ENCODE assay signal across 30 cellular contexts in the genomic region with DNA sequence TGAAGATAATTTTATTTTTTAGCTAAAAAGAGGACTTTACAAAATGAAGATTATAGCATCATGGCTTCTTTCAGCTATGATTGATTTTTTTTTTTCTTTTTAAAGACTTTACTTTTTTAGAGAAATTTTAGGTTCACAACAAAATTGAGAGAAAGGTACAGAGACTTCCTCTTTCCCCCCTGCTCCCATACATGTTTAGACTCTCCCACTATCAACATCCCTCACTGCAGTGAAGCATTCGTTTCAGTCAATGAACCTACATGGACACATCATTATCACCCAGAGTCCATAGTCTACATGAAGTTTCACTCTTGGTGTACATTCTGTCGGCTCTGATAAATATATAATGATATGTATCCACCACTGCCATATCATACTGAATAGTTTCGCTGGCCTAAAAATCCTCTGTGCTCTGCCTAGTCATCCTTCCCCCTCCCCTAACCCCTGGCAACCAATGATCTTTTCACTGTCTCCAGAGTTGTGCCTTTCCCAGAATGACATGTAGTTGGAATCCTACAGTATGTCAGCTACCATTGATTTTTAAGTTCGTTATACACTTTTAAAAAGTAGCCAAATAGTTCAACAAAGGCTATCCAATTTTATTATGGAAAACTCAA.
"Had no signal": no experiment of that assay in that cellular context is flagged by ENCODE, and none has a peak within 500 bp of the region (broad histone marks: within the 10 kb centered on the region; RNA-seq: fewer than 3 reads in every experiment).

No MANE protein-coding gene starts in this region.

- DNase-seq: hypothalamus; immature natural killer cell; kidney; left colon; left lung; lower lobe of right lung; mammary epithelial cell; mesendoderm; naive B cell; natural killer cell; nephron progenitor cell; occipital lobe; ovary; retina; right cardiac atrium; spleen; stimulated activated CD4-positive, alpha-beta T cell treated with anti-CD3 and anti-CD28 coated beads, Interleukin-4, amount 100 ng/mL, for 24 hours; stimulated activated naive CD4-positive, alpha-beta T cell; tibial artery; trophoblast cell; upper lobe of right lung had no signal

- H3K36me3 ChIP-seq: lower lobe of right lung, upper lobe of right lung had no signal

- H3K9me3 ChIP-seq: lower lobe of right lung, neutrophil, ovary, upper lobe of right lung had no signal

- H3K27me3 ChIP-seq: left lung, neural progenitor cell, neutrophil, ovary, spleen, suprapubic skin, tibial artery, upper lobe of right lung had no signal

- H3K4me2 ChIP-seq: neural progenitor cell had no signal

- H3K4me3 ChIP-seq: left lung, lower lobe of right lung, neural progenitor cell, ovary, skin epidermis, spleen, suprapubic skin, thoracic aorta, tibial artery, upper lobe of right lung had no signal

- ATAC-seq: left colon; left lung; lower lobe of right lung; natural killer cell; right cardiac atrium; sciatic nerve; stimulated activated effector memory CD8-positive, alpha-beta T cell treated with anti-CD3 and anti-CD28 coated beads, Interleukin-12 subunit alpha, Interleukin-12 subunit beta, amount 100 ng/mL, for 72 hours; upper lobe of right lung had no signal

- H3K4me1 ChIP-seq: left lung, lower lobe of right lung, spleen, suprapubic skin, tibial artery, upper lobe of right lung had no signal

- H2AFZ ChIP-seq: neural progenitor cell had no signal

- FAIRE-seq: islet of Langerhans, kidney, urothelium cell line had no signal

- H3K27ac ChIP-seq: left lung, lower lobe of right lung, neural progenitor cell, neutrophil, ovary, skin epidermis, spleen, suprapubic skin, thoracic aorta, tibial artery, upper lobe of right lung had no signal

- H3K9ac ChIP-seq: neural progenitor cell had no signal
